8 cellular contexts compared by ENCODE assay signal in genomic region chr3:185822957-185823279, GRCh38. TPM values are rescaled to one million over a fixed set of nuclear protein-coding genes. Genes with fewer than 3 reads are reported as not detected.
DNase-seq lines count a peak whose midpoint lies in the region; ATAC-seq, FAIRE-seq and TF ChIP-seq lines count a peak whose summit lies in the region.

No MANE protein-coding gene starts in this region.

- no peaks in the 10 kb centered on the region; a peak in 1 of 5 replicates for H3K36me3 ChIP-seq in HepG2 (replicated peaks in 1 of 2; ENCODE audit: control insufficient read depth in 1 of 2, insufficient read depth in 2 of 2, low read length in 2 of 2)
- H3K36me3 ChIP-seq in tibial artery = no peaks in the 10 kb centered on the region

- TF ChIP-seq RAD21 in HepG2 (CRISPR knock-in tag; IDR thresholded peaks at IDR 0.05) = no peak

- intact Hi-C loops in HepG2 (cut with micrococcal nuclease; ENCODE audit: unreplicated experiment) (loop anchor here (1.0 to 5.0 kb wide), 2 partner anchors 91 to 112 kb away; no protein-coding TSS in a partner anchor), tibial artery (cut with DNase I; ENCODE audit: low total_unique reads) (no loop called here)

- H3K9me3 ChIP-seq in HepG2 (ENCODE audit: low read length) (no peaks in the 10 kb centered on the region), tibial artery (no peaks in the 10 kb centered on the region)

- no peaks in the 10 kb centered on the region for H3K9me3 Mint-ChIP-seq in activated T-cell treated with anti-CD3 and anti-CD28 coated beads, Interleukin-2, amount 50 U/mL, for 72 hours
- H3K9me3 Mint-ChIP-seq in activated naive CD8-positive, alpha-beta T cell treated with anti-CD3 and anti-CD28 coated beads, Interleukin-2, amount 10 ng/mL, durations not matched to agents 7 days and 5 days = no peaks in the 10 kb centered on the region

- peak overlapping the region; percentile 79 for H3K4me2 ChIP-seq in HepG2 (ENCODE audit: low read depth, low read length)

- no peak for ATAC-seq in activated T-cell treated with anti-CD3 and anti-CD28 coated beads, Interleukin-2, amount 50 U/mL, for 72 hours (replicated peaks in 1 of 2)
- ATAC-seq in activated naive CD8-positive, alpha-beta T cell treated with anti-CD3 and anti-CD28 coated beads, Interleukin-2, amount 10 ng/mL, durations not matched to agents 7 days and 5 days (ENCODE audit: low read depth) = no peak
- ATAC-seq in HepG2 = no peak
- no peak for ATAC-seq in HG03565 (IDR thresholded peaks at IDR 0.05; ENCODE audit: unreplicated experiment)
- ATAC-seq in GM21381 (IDR thresholded peaks at IDR 0.05; ENCODE audit: unreplicated experiment) = no peak

- peaks cover 4 to 6% of the 10 kb centered on the region in 2 donors for H3K36me3 Mint-ChIP-seq in activated T-cell treated with anti-CD3 and anti-CD28 coated beads, Interleukin-2, amount 50 U/mL, for 72 hours (ENCODE audit: insufficient read depth in 2 of 2)
- H3K36me3 Mint-ChIP-seq in activated naive CD8-positive, alpha-beta T cell treated with anti-CD3 and anti-CD28 coated beads, Interleukin-2, amount 10 ng/mL, durations not matched to agents 7 days and 5 days = no peaks in the 10 kb centered on the region

- FAIRE-seq in HepG2 (lab: Jason Lieb, UNC) = no peak

- H3K4me3 ChIP-seq in HepG2 (replicated peaks in 1 of 3; ENCODE audit: insufficient read depth in 1 of 3, low read depth in 2 of 3, low read length in 3 of 3) = peak overlapping the region; percentile 92 to 99 (median 95)
- peak overlapping the region; percentile 46 to 62 for H3K4me3 ChIP-seq in tibial artery

- H3K4me3 Mint-ChIP-seq in activated T-cell treated with anti-CD3 and anti-CD28 coated beads, Interleukin-2, amount 50 U/mL, for 72 hours = peak overlapping the region; percentile 79 to 81
- H3K4me3 Mint-ChIP-seq in activated naive CD8-positive, alpha-beta T cell treated with anti-CD3 and anti-CD28 coated beads, Interleukin-2, amount 10 ng/mL, durations not matched to agents 7 days and 5 days = peak overlapping the region; percentile 66

- POLR2A ChIA-PET in activated naive CD8-positive, alpha-beta T cell treated with anti-CD3 and anti-CD28 coated beads, Interleukin-2, amount 10 ng/mL, durations not matched to agents 7 days and 5 days (lab: Charles Lee) = no interaction called here
- POLR2A ChIA-PET in HepG2 (lab: Yijun Ruan, JAX) = interaction anchor here (0.9 to 2.2 kb wide), 10 partner anchors 9 to 120 kb away, joined by 3 to 11 read pairs (median 6); partner anchors contain the start of gene TRA2B

- in situ Hi-C loops in HepG2 (cut with HindIII; ENCODE audit: extremely low pct_ligation_motif_present, low pct_unique_long_range_greater_than_20kb) = no loop called here

- H3K27ac ChIP-seq in HepG2 (ENCODE audit: extremely low read length, insufficient read depth, low read length) (peak overlapping the region; percentile 97), tibial artery (no peak overlapping the region)

- peaks cover 13% of the 10 kb centered on the region for H3K4me1 Mint-ChIP-seq in activated T-cell treated with anti-CD3 and anti-CD28 coated beads, Interleukin-2, amount 50 U/mL, for 72 hours (ENCODE audit: low read depth)
- peaks cover 14% of the 10 kb centered on the region for H3K4me1 Mint-ChIP-seq in activated naive CD8-positive, alpha-beta T cell treated with anti-CD3 and anti-CD28 coated beads, Interleukin-2, amount 10 ng/mL, durations not matched to agents 7 days and 5 days

- H2AFZ ChIP-seq in HepG2 (ENCODE audit: low read length) = no peak overlapping the region

- no TSS peak for BruUV-seq in HepG2 (replicated peaks; lab: Mats Ljungman, UMichigan)

- TF ChIP-seq EP300 in HepG2 (IDR thresholded peaks at IDR 0.05; ENCODE audit: low read depth in 2 of 2, low read length in 2 of 2) (no peak), HepG2 (CRISPR knock-in tag; IDR thresholded peaks at IDR 0.05; ENCODE audit: borderline replicate concordance) (no peak)

- peaks cover 46% of the 10 kb centered on the region for H4K20me1 ChIP-seq in HepG2 (ENCODE audit: insufficient read depth, low read length)

- peaks cover 93% of the 10 kb centered on the region for H3K79me2 ChIP-seq in HepG2 (ENCODE audit: insufficient read depth, low read length)

- DNase-seq in activated T-cell treated with anti-CD3 and anti-CD28 coated beads, Interleukin-2, amount 50 U/mL, for 72 hours = no peak
- DNase-seq in activated T-cell treated with anti-CD3 and anti-CD28 coated beads for 4 hours (no peak), HepG2 (ENCODE audit: low spot score) (no peak), tibial artery (no peak), NCI-H524 (lab: John Stamatoyannopoulos, UW) (no peak)
- no peak for DNase-seq in activated naive CD8-positive, alpha-beta T cell treated with anti-CD3 and anti-CD28 coated beads, Interleukin-2, amount 10 ng/mL, durations not matched to agents 7 days and 5 days

- no peak overlapping the region for H3K27ac Mint-ChIP-seq in activated T-cell treated with anti-CD3 and anti-CD28 coated beads, Interleukin-2, amount 50 U/mL, for 72 hours
- no peak overlapping the region for H3K27ac Mint-ChIP-seq in activated naive CD8-positive, alpha-beta T cell treated with anti-CD3 and anti-CD28 coated beads, Interleukin-2, amount 10 ng/mL, durations not matched to agents 7 days and 5 days

- H3K27me3 Mint-ChIP-seq in activated T-cell treated with anti-CD3 and anti-CD28 coated beads, Interleukin-2, amount 50 U/mL, for 72 hours (ENCODE audit: low read depth) = peaks cover 79% of the 10 kb centered on the region
- peaks cover 72% of the 10 kb centered on the region for H3K27me3 Mint-ChIP-seq in activated naive CD8-positive, alpha-beta T cell treated with anti-CD3 and anti-CD28 coated beads, Interleukin-2, amount 10 ng/mL, durations not matched to agents 7 days and 5 days

- no peak for TF ChIP-seq CTCF in HepG2 (CRISPR knock-in tag; IDR thresholded peaks at IDR 0.05)
- TF ChIP-seq CTCF in tibial artery (IDR thresholded peaks at IDR 0.05) = no peak

- 0% methylated on average over 6 of the region's 6 CpGs for WGBS in HepG2 (ENCODE audit: low lambda C conversion rate)

- peak overlapping the region; percentile 97 for H3K9ac ChIP-seq in HepG2 (ENCODE audit: insufficient read depth, low read depth, low read length)

- H3K27me3 ChIP-seq in HepG2 (ENCODE audit: control insufficient read depth in 1 of 2, insufficient read depth in 2 of 2, low read length in 2 of 2) = no peaks in the 10 kb centered on the region; a peak in 1 of 5 replicates
- peaks cover 0 to 84% of the 10 kb centered on the region in 2 donors for H3K27me3 ChIP-seq in tibial artery

- CTCF ChIA-PET in HepG2 (lab: Yijun Ruan, JAX; ENCODE audit: low intra/inter-chr PET ratio, low total read pairs) = no interaction called here

- 0 out of 4 replicates have a peak, but pooled peaks of 1 of the 2 experiments have one; percentile 11 for TF ChIP-seq POLR2A in HepG2 (IDR thresholded peaks at IDR 0.05; ENCODE audit: insufficient read depth in 1 of 2, low read depth in 2 of 2, low read length in 2 of 2)

- H3K4me1 ChIP-seq in HepG2 (ENCODE audit: insufficient read depth, low read length) = peaks cover 48% of the 10 kb centered on the region
- H3K4me1 ChIP-seq in tibial artery = peaks cover 0 to 36% (median 32%) of the 10 kb centered on the region in 4 donors

TF ChIP-seq in HepG2, 621 proteins besides CTCF, POLR2A, EP300 and RAD21:
- TF ChIP-seq TRAFD1 (CRISPR knock-in tag; IDR thresholded peaks at IDR 0.05; ENCODE audit: borderline replicate concordance) (no peak), TGIF2 (CRISPR knock-in tag; IDR thresholded peaks at IDR 0.05) (peak; percentile 44; the same call in 1 of the 2 replicates)

RNA-seq across cellular contexts. Expression of gene IGF2BP2, which starts 1.9 kb away (rescaled TPM):
- 1 to 10 TPM in 1 of 2 donors, under 1 TPM in 1; 0.53 to 1.2 TPM for total RNA-seq in activated T-cell treated with anti-CD3 and anti-CD28 coated beads, Interleukin-2, amount 50 U/mL, for 72 hours
- 1 to 10 TPM in 1 of 2 experiments, under 1 TPM in 1; 0.11 to 1.2 TPM for total RNA-seq in activated naive CD8-positive, alpha-beta T cell treated with anti-CD3 and anti-CD28 coated beads, Interleukin-2, amount 10 ng/mL, durations not matched to agents 7 days and 5 days
- total RNA-seq in HepG2 (2016; rRNA removed; fragmentation: Illumina TruSeq; extraction: Trizol) = 46.0 and 46.3 TPM in 2 replicates
- total RNA-seq in HepG2 (2016; cell fraction: cytosol; rRNA removed; fragmentation: Illumina TruSeq; extraction: Trizol; ENCODE audit: low read depth) = 27.3 and 31.8 TPM in 2 replicates
- 36.6 and 47.1 TPM in 2 replicates for total RNA-seq in HepG2 (2016; cell fraction: insoluble cytoplasmic fraction; rRNA removed; fragmentation: Illumina TruSeq; extraction: Trizol)
- total RNA-seq in HepG2 (2016; cell fraction: membrane; rRNA removed; fragmentation: Illumina TruSeq; extraction: Trizol) = 57.4 and 59.2 TPM in 2 replicates
- total RNA-seq in HepG2 (2016; cell fraction: nucleus; rRNA removed; fragmentation: Illumina TruSeq; extraction: Trizol) = 59.9 and 71.5 TPM in 2 replicates
- 6.5 and 9.5 TPM in 2 replicates for polyA plus RNA-seq in HepG2 (2011; rRNA removed)
- polyA plus RNA-seq in HepG2 (2011; cell fraction: cytosol; rRNA removed) = 3.6 and 6.7 TPM in 2 replicates
- polyA plus RNA-seq in HepG2 (2011; cell fraction: nucleus; rRNA removed) = 29.6 and 44.5 TPM in 2 replicates
- 93.3 and 101 TPM in 2 replicates for polyA plus RNA-seq in HepG2 (2012)
- 22.3 and 25.9 TPM in 2 replicates for polyA plus RNA-seq in HepG2 (2016; cell fraction: cytosol; fragmentation: Illumina TruSeq; extraction: Trizol; ENCODE audit: low read depth)
- polyA plus RNA-seq in HepG2 (2016; cell fraction: insoluble cytoplasmic fraction; fragmentation: Illumina TruSeq; extraction: Trizol; ENCODE audit: low read depth) = 65.2 and 84.9 TPM in 2 replicates
- 59.1 and 66.3 TPM in 2 replicates for polyA plus RNA-seq in HepG2 (2016; cell fraction: membrane; fragmentation: Illumina TruSeq; extraction: Trizol; ENCODE audit: low read depth)
- polyA plus RNA-seq in HepG2 (2016; cell fraction: nucleus; fragmentation: Illumina TruSeq; extraction: Trizol; ENCODE audit: insufficient read depth, low read depth) = 115 and 116 TPM in 2 replicates
- 11.7 TPM in 1 of 2 replicates, not detected in the other for polyA minus RNA-seq in HepG2 (2011; rRNA and poly(A)+ RNA removed; ENCODE audit: low replicate concordance)
- 13.2 and 23.5 TPM in 2 replicates for polyA minus RNA-seq in HepG2 (2011; cell fraction: cytosol; rRNA and poly(A)+ RNA removed)
- polyA minus RNA-seq in HepG2 (2011; cell fraction: nucleus; rRNA and poly(A)+ RNA removed) = 110 and 124 TPM in 2 replicates

Comparison
In these comparisons a context has a peak if more than half of its experiments do, and no peak if none do; other contexts are left out.
1. RNA of gene IGF2BP2, which starts 1.9 kb away (total RNA-seq): 27.3 to 71.5 TPM in HepG2; 0.53 to 1.2 TPM in activated T-cell treated with anti-CD3 and anti-CD28 coated beads, Interleukin-2, amount 50 U/mL, for 72 hours and 0.11 to 1.2 TPM in activated naive CD8-positive, alpha-beta T cell treated with anti-CD3 and anti-CD28 coated beads, Interleukin-2, amount 10 ng/mL, durations not matched to agents 7 days and 5 days; every median in the first group is over 10 times any median in the second.